Comparison of ENCODE assay signal across 26 cellular contexts in genomic region chr17:65395924-65396323, GRCh38.
"Had no signal": no experiment of that assay in that cellular context is flagged by ENCODE, and none has a peak within 500 bp of the region (broad histone marks: within the 10 kb centered on the region; RNA-seq: fewer than 3 reads in every experiment).

No MANE protein-coding gene starts in this region.

- H3K36me3 ChIP-seq: left lung, lower lobe of right lung, pancreas, prostate gland, sigmoid colon, spleen, suprapubic skin, thoracic aorta, tibial artery, upper lobe of right lung had no signal

- DNase-seq: hippocampal formation; immature natural killer cell; kidney; left colon; left lung; lower lobe of right lung; mammary epithelial cell; mesenchymal stem cell; naive thymus-derived CD8-positive, alpha-beta T cell; nucleus accumbens; pancreas; posterior cingulate gyrus; retina; right cardiac atrium; sigmoid colon; small intestine; spleen; stimulated activated CD4-positive, alpha-beta T cell treated with anti-CD3 and anti-CD28 coated beads, Interleukin-4, amount 100 ng/mL, for 24 hours; stimulated activated naive CD4-positive, alpha-beta T cell; tibial artery; upper lobe of right lung had no signal

- H3K27me3 ChIP-seq: left lung, pancreas, sigmoid colon, spleen, suprapubic skin, tibial artery, upper lobe of right lung had no signal

- H3K4me3 ChIP-seq: left lung, lower lobe of right lung, pancreas, prostate gland, sigmoid colon, spleen, suprapubic skin, thoracic aorta, tibial artery, upper lobe of right lung had no signal

- FAIRE-seq: islet of Langerhans, kidney, pancreas, small intestine, urothelium cell line had no signal

- H3K4me1 ChIP-seq: left lung, lower lobe of right lung, pancreas, prostate gland, sigmoid colon, spleen, suprapubic skin, tibial artery, upper lobe of right lung had no signal

- H3K9me3 ChIP-seq: left lung, lower lobe of right lung, pancreas, prostate gland, sigmoid colon, suprapubic skin, thoracic aorta, tibial artery, upper lobe of right lung had no signal

- H3K27ac ChIP-seq: left lung, lower lobe of right lung, pancreas, prostate gland, sigmoid colon, spleen, suprapubic skin, thoracic aorta, tibial artery, upper lobe of right lung had no signal
